Comparison of ENCODE assay signal across 8 cellular contexts in genomic region chr2:87469180-87470151, GRCh38.
A peak's percentile ranks its signal among the peaks of the same experiment; 100 is the strongest.
DNase-seq lines count a peak whose midpoint lies in the region; ATAC-seq and TF ChIP-seq lines count a peak whose summit lies in the region.
"Not testable (repeated sequence)": the region's sequence is repeated elsewhere in the genome, so short reads cannot be mapped to it uniquely, and the experiment has no call there.

No MANE protein-coding gene starts in this region.

- BruUV-seq in MCF 10A (replicated peaks; lab: Mats Ljungman, UMichigan), result not testable (repeated sequence)

- not testable (repeated sequence) for H3K27me3 ChIP-seq in CD4-positive, alpha-beta T cell (ENCODE audit: control insufficient read depth, insufficient read depth, low read length)

- peak in 2 of 10 experiments; percentile 9 to 11 for DNase-seq in CD4-positive, alpha-beta T cell
- peak; percentile 32 for DNase-seq in Jurkat, Clone E6-1 (ENCODE audit: low read depth, low spot score)
- peak; percentile 63 to 75 for DNase-seq in activated CD4-positive, alpha-beta T cell treated with anti-CD3 and anti-CD28 coated beads, Interleukin-2, amount 50 U/mL, for 48 hours
- not testable (repeated sequence) for DNase-seq in MCF 10A (ENCODE audit: unreplicated experiment)
- peak; percentile 20 to 31 for DNase-seq in left colon
- DNase-seq in stimulated activated CD4-positive, alpha-beta T cell treated with anti-CD3 and anti-CD28 coated beads, Interleukin-2, amount 100 ng/mL, for 24 hours, result peak; percentile 57 to 69

- not testable (repeated sequence) for H3K27ac ChIP-seq in CD4-positive, alpha-beta T cell (ENCODE audit: low read depth, low read length)

- not testable (repeated sequence) for H3K36me3 Mint-ChIP-seq in CD4-positive, alpha-beta T cell (ENCODE audit: low read depth); MCF 10A (ENCODE audit: insufficient read depth, unreplicated experiment)

- not testable (repeated sequence) for ATAC-seq in CD4-positive, alpha-beta T cell (ENCODE audit: poor library complexity); left colon
- ATAC-seq in GM19397 (IDR thresholded peaks at IDR 0.05; ENCODE audit: unreplicated experiment), result peak; percentile 43
- peak; percentile 42 for ATAC-seq in HG02678 (IDR thresholded peaks at IDR 0.05; ENCODE audit: unreplicated experiment)

- peak overlapping the region; percentile 77 for H3K4me3 Mint-ChIP-seq in CD4-positive, alpha-beta T cell
- not testable (repeated sequence) for H3K4me3 Mint-ChIP-seq in MCF 10A (ENCODE audit: unreplicated experiment)

- intact Hi-C loops in CD4-positive, alpha-beta T cell (cut with DNase I, micrococcal nuclease); MCF 10A (cut with micrococcal nuclease); left colon (cut with DNase I, micrococcal nuclease): not testable (repeated sequence)

- peaks cover 17% of the 10 kb centered on the region for H3K4me1 Mint-ChIP-seq in CD4-positive, alpha-beta T cell (ENCODE audit: low read depth)
- not testable (repeated sequence) for H3K4me1 Mint-ChIP-seq in MCF 10A (ENCODE audit: insufficient read depth, unreplicated experiment)

- not testable (repeated sequence) for H3K9me3 Mint-ChIP-seq in CD4-positive, alpha-beta T cell; MCF 10A (ENCODE audit: unreplicated experiment)

- CTCF ChIA-PET in CD4-positive, alpha-beta T cell (lab: Charles Lee); MCF 10A (lab: Yijun Ruan, JAX): not testable (repeated sequence)

- POLR2A ChIA-PET in CD4-positive, alpha-beta T cell (lab: Charles Lee); MCF 10A (lab: Yijun Ruan, JAX): not testable (repeated sequence)

- TF ChIP-seq CTCF in CD4-positive, alpha-beta T cell (IDR thresholded peaks at IDR 0.05); MCF 10A (IDR thresholded peaks at IDR 0.05; ENCODE audit: unreplicated experiment): not testable (repeated sequence)

- H3K27me3 Mint-ChIP-seq in CD4-positive, alpha-beta T cell; MCF 10A (ENCODE audit: insufficient read depth, unreplicated experiment): not testable (repeated sequence)

- H3K4me3 ChIP-seq in Jurkat, Clone E6-1 (ENCODE audit: low read length), result not testable (repeated sequence)

- H3K9me3 ChIP-seq in CD4-positive, alpha-beta T cell (ENCODE audit: control insufficient read depth, low read length), result not testable (repeated sequence)

- peak overlapping the region; percentile 86 for H3K27ac Mint-ChIP-seq in CD4-positive, alpha-beta T cell
- peak overlapping the region; percentile 91 for H3K27ac Mint-ChIP-seq in MCF 10A (ENCODE audit: low read depth, unreplicated experiment)
